Comparison of ENCODE assay signal across 15 cellular contexts in the genomic region with DNA sequence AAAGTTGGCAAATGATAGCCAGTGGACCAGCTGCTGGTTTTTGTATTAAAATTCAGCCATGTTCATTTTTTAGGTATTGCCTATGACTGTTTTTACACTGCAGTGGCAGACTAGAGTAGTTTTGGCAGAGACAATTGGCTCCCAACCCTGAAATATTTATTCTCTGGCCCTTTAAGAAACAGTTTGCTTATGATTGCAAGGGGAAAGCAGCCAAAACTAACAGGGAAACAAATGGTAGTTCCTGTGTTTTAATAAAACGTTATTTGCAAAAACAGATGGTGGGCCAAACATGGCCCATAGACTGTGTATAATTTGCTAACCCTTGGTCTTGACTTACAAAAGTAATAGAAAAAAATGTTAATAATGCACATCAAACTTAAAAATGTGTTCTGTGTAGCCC.
DNase-seq lines count a peak whose midpoint lies in the region; ATAC-seq and TF ChIP-seq lines count a peak whose summit lies in the region.
"Had no signal": no experiment of that assay in that cellular context is flagged by ENCODE, and none has a peak within 500 bp of the region (broad histone marks: within the 10 kb centered on the region; RNA-seq: fewer than 3 reads in every experiment).

No MANE protein-coding gene starts in this region.

- no peaks in the 10 kb centered on the region for H3K36me3 ChIP-seq in testis (ENCODE audit: low read depth, missing control alignments)
- H3K36me3 ChIP-seq: BLaER1 had no signal

- H3K27me3 ChIP-seq in testis: no peaks in the 10 kb centered on the region
- H3K27me3 ChIP-seq: BLaER1 had no signal

- TF ChIP-seq POLR2A in testis (IDR thresholded peaks at IDR 0.05): no peak

- no peak for TF ChIP-seq CTCF in testis (IDR thresholded peaks at IDR 0.05)

- no peaks in the 10 kb centered on the region for H3K9me3 ChIP-seq in testis
- H3K9me3 ChIP-seq: BLaER1 had no signal

- ATAC-seq in HG02852 (IDR thresholded peaks at IDR 0.05; ENCODE audit: unreplicated experiment) (no peak), left colon (no peak)

- no peak overlapping the region for H3K4me3 ChIP-seq in testis
- H3K4me3 ChIP-seq: BLaER1 had no signal

- H3K4me1 ChIP-seq in testis: no peaks in the 10 kb centered on the region

- WGBS in testis, 2 donors: 36 to 51% methylated on average over 1 of the region's 1 CpG

- intact Hi-C loops in testis (cut with DNase I; ENCODE audit: low total_unique reads): no loop called here
- intact Hi-C loops in left colon (cut with DNase I, micrococcal nuclease): no loop called here

- DNase-seq in NCI-H1105 treated with DMSO at 0.1 percent for 48 hours (lab: John Stamatoyannopoulos, UW): peak; percentile 13
- DNase-seq in NCI-H1105 (lab: John Stamatoyannopoulos, UW): no peak
- peak; percentile 87 for DNase-seq in NCI-H446 treated with DMSO at 0.1 percent for 48 hours (lab: John Stamatoyannopoulos, UW)
- DNase-seq in dermis microvascular lymphatic vessel endothelial cell (ENCODE audit: low read depth in 2 of 2): peak; percentile 40 to 69
- no peak for DNase-seq in testis
- no peak for DNase-seq in left colon
- DNase-seq: 8988T; AML-193; CD8-positive, alpha-beta memory T cell; DMS53; GF-D8; GOT3; H9 had no signal

- no peak overlapping the region for H3K27ac ChIP-seq in testis
- H3K27ac ChIP-seq: BLaER1 had no signal

Comparison
In these comparisons a context has a peak if more than half of its experiments do, and no peak if none do; other contexts are left out.
1. DNase-seq: peak in NCI-H1105 treated with DMSO at 0.1 percent for 48 hours (single experiment), NCI-H446 treated with DMSO at 0.1 percent for 48 hours (single experiment) and dermis microvascular lymphatic vessel endothelial cell (2 of 2); none in NCI-H1105 (single experiment), testis (single experiment) and left colon (0 of 2).